ENCODE assay signal across 20 cellular contexts in the genomic region with DNA sequence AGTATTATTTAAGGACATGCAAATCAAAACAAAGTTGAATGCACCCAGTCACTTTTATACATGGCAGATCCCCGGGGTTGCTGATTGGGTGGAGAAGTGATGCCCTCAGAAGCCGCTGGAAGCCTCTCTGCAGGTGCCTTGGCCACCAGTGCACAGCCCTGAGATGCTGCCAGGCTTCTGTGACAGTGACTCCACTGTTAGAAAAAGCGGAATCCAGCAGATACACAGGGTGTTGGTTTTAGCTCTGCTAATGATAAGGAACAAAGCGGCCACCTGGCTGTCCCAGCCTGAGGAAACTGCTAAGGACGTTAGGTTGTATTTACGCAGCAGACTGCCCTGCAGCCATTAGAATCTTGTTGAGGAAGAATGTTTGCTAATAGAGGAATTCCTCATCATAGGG. TPM values are rescaled to one million over a fixed set of nuclear protein-coding genes. Genes with fewer than 3 reads are reported as not detected.
DNase-seq lines count a peak whose midpoint lies in the region; ATAC-seq and TF ChIP-seq lines count a peak whose summit lies in the region.
"Had no signal": no experiment of that assay in that cellular context is flagged by ENCODE, and none has a peak within 500 bp of the region (broad histone marks: within the 10 kb centered on the region; RNA-seq: fewer than 3 reads in every experiment).

No MANE protein-coding gene starts in this region.

- intact Hi-C loops in esophagus squamous epithelium (cut with DNase I): no loop called here

- H3K4me3 ChIP-seq in esophagus squamous epithelium: no peak overlapping the region
- H3K4me3 ChIP-seq: colonic mucosa, K562, mucosa of descending colon, SJCRH30 had no signal

- 27 to 30% methylated on average over 4 to 6 of the region's 6 CpGs for WGBS in esophagus squamous epithelium, 2 donors

- H3K27ac ChIP-seq in cingulate gyrus (ENCODE audit: low read depth, low read length) (peak overlapping the region; percentile 69), esophagus squamous epithelium (no peak overlapping the region)
- H3K27ac ChIP-seq: colonic mucosa, SJCRH30 had no signal

- H3K36me3 ChIP-seq in esophagus squamous epithelium: no peaks in the 10 kb centered on the region
- H3K36me3 ChIP-seq: colonic mucosa, SJCRH30 had no signal

- DNase-seq in C1 segment of cervical spinal cord (lab: John Stamatoyannopoulos, UW) (peak in 8 of 14 donors; percentile 11 to 66 (median 23)), NAMALWA (ENCODE audit: low spot score) (peak; percentile 9), pons (ENCODE audit: low spot score) (peak; percentile 85), esophagus squamous epithelium (lab: John Stamatoyannopoulos, UW) (no peak)
- no peak for DNase-seq in effector CD8-positive, alpha-beta T cell (lab: John Stamatoyannopoulos, UW)
- DNase-seq: colonic mucosa; COR-L47; H7; kidney glomerular epithelial cell; mucosa of descending colon; NCI-H2081 treated with DMSO at 0.1 percent for 48 hours; NCI-H524 treated with DMSO at 0.1 percent for 48 hours; SJCRH30; stimulated activated naive CD8-positive, alpha-beta T cell treated with anti-CD3 and anti-CD28 coated beads, Interleukin-15, Interleukin-2, amounts not matched to agents 100 U/mL and 50 U/mL, for 24 hours had no signal

- H3K4me1 ChIP-seq in esophagus squamous epithelium: no peaks in the 10 kb centered on the region
- H3K4me1 ChIP-seq: colonic mucosa, SJCRH30 had no signal

- H3K9me3 ChIP-seq in esophagus squamous epithelium: no peaks in the 10 kb centered on the region
- H3K9me3 ChIP-seq: colonic mucosa, mucosa of descending colon, SJCRH30 had no signal

- H3K27me3 ChIP-seq in esophagus squamous epithelium: peaks cover 0 to 17% (median 0%) of the 10 kb centered on the region in 4 donors
- H3K27me3 ChIP-seq: colonic mucosa, SJCRH30 had no signal

- TF ChIP-seq CTCF in esophagus squamous epithelium (IDR thresholded peaks at IDR 0.05): no peak

- no peak for ATAC-seq in GM21526 (IDR thresholded peaks at IDR 0.05; ENCODE audit: low FRiP score, unreplicated experiment)
- ATAC-seq: K562; mucosa of descending colon; sciatic nerve; stimulated activated naive CD8-positive, alpha-beta T cell treated with anti-CD3 and anti-CD28 coated beads, Interleukin-15, Interleukin-2, amounts not matched to agents 100 U/mL and 50 U/mL, for 24 hours; T-helper 17 cell had no signal

- TF ChIP-seq POLR2A in esophagus squamous epithelium (IDR thresholded peaks at IDR 0.05): no peak

RNA-seq across cellular contexts. Expression of a gene that starts 47.5 kb away (rescaled TPM):
- total RNA-seq in esophagus squamous epithelium: under 1 TPM in 3 of 4 donors, not detected in 1; 0.04 to 0.19 (median 0.13) TPM
- total RNA-seq: endothelial cell of umbilical vein, SJCRH30 had no signal

Comparison
In these comparisons a context has a peak if more than half of its experiments do, and no peak if none do; other contexts are left out.
1. DNase-seq: peak in C1 segment of cervical spinal cord (8 of 14), NAMALWA (single experiment) and pons (single experiment); none in effector CD8-positive, alpha-beta T cell (single experiment) and esophagus squamous epithelium (single experiment).